19 cellular contexts compared by ENCODE assay signal in the genomic region with DNA sequence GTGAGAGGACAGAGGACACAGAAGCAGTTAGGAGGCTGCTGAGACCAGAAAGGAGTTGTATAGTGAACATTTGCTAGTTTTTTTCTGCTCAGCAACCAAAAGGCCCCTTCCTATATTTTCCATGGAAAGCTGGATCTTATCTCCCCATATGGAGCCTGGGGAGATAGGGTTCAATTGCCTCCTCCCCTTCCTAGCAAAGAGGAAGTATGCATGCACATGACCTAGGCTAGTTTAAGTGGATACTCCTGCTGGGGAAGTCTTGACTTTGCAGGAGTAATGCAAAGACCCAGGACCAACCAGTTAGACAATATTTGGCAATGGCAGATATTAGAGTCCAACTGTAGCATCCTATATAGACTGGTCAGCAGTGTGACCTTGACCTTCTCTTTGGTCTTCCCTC. TPM values are rescaled to one million over a fixed set of nuclear protein-coding genes. Genes with fewer than 3 reads are reported as not detected.
DNase-seq lines count a peak whose midpoint lies in the region; ATAC-seq and TF ChIP-seq lines count a peak whose summit lies in the region.
"Had no signal": no experiment of that assay in that cellular context is flagged by ENCODE, and none has a peak within 500 bp of the region (broad histone marks: within the 10 kb centered on the region; RNA-seq: fewer than 3 reads in every experiment).

No MANE protein-coding gene starts in this region.

- no peaks in the 10 kb centered on the region for H3K27me3 Mint-ChIP-seq in activated T-helper 17 cell treated with anti-CD3 and anti-CD28 coated beads, Interleukin-2, amount 50 U/mL, for 72 hours
- H3K27me3 Mint-ChIP-seq: CD4-positive, CD25-positive, alpha-beta regulatory T cell; natural killer cell treated with Interleukin-12 subunit alpha and Interleukin-12 subunit beta and Interleukin-15 and Interleukin-18, amount 100 ng/mL, for 72 hours had no signal

- H3K4me3 ChIP-seq in cardiac muscle cell (no peak overlapping the region), heart right ventricle (no peak overlapping the region), NB4 (ENCODE audit: low read depth, low read length) (no peak overlapping the region), upper lobe of right lung (no peak overlapping the region)
- H3K4me3 ChIP-seq: HAP-1, heart left ventricle had no signal

- H3K4me1 Mint-ChIP-seq in activated T-helper 17 cell treated with anti-CD3 and anti-CD28 coated beads, Interleukin-2, amount 50 U/mL, for 72 hours, result peaks cover 29% of the 10 kb centered on the region

- no peaks in the 10 kb centered on the region for H3K9me3 Mint-ChIP-seq in activated T-helper 17 cell treated with anti-CD3 and anti-CD28 coated beads, Interleukin-2, amount 50 U/mL, for 72 hours
- H3K9me3 Mint-ChIP-seq: CD4-positive, CD25-positive, alpha-beta regulatory T cell; mesothelial cell of epicardium; natural killer cell treated with Interleukin-12 subunit alpha and Interleukin-12 subunit beta and Interleukin-15 and Interleukin-18, amount 100 ng/mL, for 72 hours had no signal

- no peak for TF ChIP-seq CTCF in cardiac muscle cell (IDR thresholded peaks at IDR 0.05; ENCODE audit: low read depth, low read length)
- TF ChIP-seq CTCF in heart right ventricle (IDR thresholded peaks at IDR 0.05), result no peak
- TF ChIP-seq CTCF in NB4 (IDR thresholded peaks at IDR 0.05; ENCODE audit: low read depth, low read length), result no peak
- TF ChIP-seq CTCF in upper lobe of right lung (IDR thresholded peaks at IDR 0.05), result no peak

- peaks cover 13% of the 10 kb centered on the region for H3K4me1 ChIP-seq in cardiac muscle cell (ENCODE audit: low read depth)
- H3K4me1 ChIP-seq in heart right ventricle, result peaks cover 0 to 24% (median 14%) of the 10 kb centered on the region in 9 donors
- H3K4me1 ChIP-seq in upper lobe of right lung, result peaks cover 20% of the 10 kb centered on the region

- no peaks in the 10 kb centered on the region for H3K27me3 ChIP-seq in cardiac muscle cell
- no peaks in the 10 kb centered on the region for H3K27me3 ChIP-seq in heart right ventricle
- H3K27me3 ChIP-seq in upper lobe of right lung, result no peaks in the 10 kb centered on the region
- H3K27me3 ChIP-seq: heart left ventricle had no signal

- TF ChIP-seq POLR2A in NB4 (IDR thresholded peaks at IDR 0.05; ENCODE audit: extremely low read depth, insufficient read length), result no peak

- DNase-seq in cardiac muscle cell (ENCODE audit: low read depth in 1 of 2, low spot score in 1 of 2) (no peak), heart right ventricle (no peak), NB4 (ENCODE audit: low read depth) (peak; percentile 50), upper lobe of right lung (no peak), COLO829 (ENCODE audit: low spot score) (no peak)
- DNase-seq: activated CD4-positive, alpha-beta T cell treated with anti-CD3 and anti-CD28 coated beads for 1 hour; CD4-positive, CD25-positive, alpha-beta regulatory T cell; heart left ventricle; NCI-H146; NCI-H2171 treated with DMSO at 0.1 percent for 48 hours; NCI-H526 treated with DMSO at 0.1 percent for 48 hours; Right ventricle myocardium superior; T-helper 9 cell had no signal

- H3K36me3 ChIP-seq in cardiac muscle cell (no peaks in the 10 kb centered on the region), heart right ventricle (peaks cover 0 to 3% (median 0%) of the 10 kb centered on the region in 9 donors), upper lobe of right lung (no peaks in the 10 kb centered on the region)
- H3K36me3 ChIP-seq: heart left ventricle had no signal

- peaks cover 18% of the 10 kb centered on the region for H3K36me3 Mint-ChIP-seq in activated T-helper 17 cell treated with anti-CD3 and anti-CD28 coated beads, Interleukin-2, amount 50 U/mL, for 72 hours (ENCODE audit: low read depth)

- H3K27ac ChIP-seq in cardiac muscle cell (peak overlapping the region; percentile 10), heart right ventricle (no peak overlapping the region), upper lobe of right lung (no peak overlapping the region)
- H3K27ac ChIP-seq: heart left ventricle had no signal

- H3K27ac Mint-ChIP-seq in activated T-helper 17 cell treated with anti-CD3 and anti-CD28 coated beads, Interleukin-2, amount 50 U/mL, for 72 hours, result peak overlapping the region; percentile 27
- H3K27ac Mint-ChIP-seq: mesothelial cell of epicardium; natural killer cell treated with Interleukin-12 subunit alpha and Interleukin-12 subunit beta and Interleukin-15 and Interleukin-18, amount 100 ng/mL, for 72 hours had no signal

- no peak overlapping the region for H3K4me3 Mint-ChIP-seq in activated T-helper 17 cell treated with anti-CD3 and anti-CD28 coated beads, Interleukin-2, amount 50 U/mL, for 72 hours
- H3K4me3 Mint-ChIP-seq: mesothelial cell of epicardium; natural killer cell treated with Interleukin-12 subunit alpha and Interleukin-12 subunit beta and Interleukin-15 and Interleukin-18, amount 100 ng/mL, for 72 hours had no signal

- H3K9me3 ChIP-seq in cardiac muscle cell (ENCODE audit: low read depth) (no peaks in the 10 kb centered on the region), heart right ventricle (no peaks in the 10 kb centered on the region), upper lobe of right lung (no peaks in the 10 kb centered on the region)
- H3K9me3 ChIP-seq: HAP-1, heart left ventricle had no signal

- intact Hi-C loops in heart right ventricle (cut with DNase I) (no loop called here), upper lobe of right lung (cut with DNase I) (no loop called here)

- ATAC-seq in heart right ventricle (no peak), upper lobe of right lung (peak; percentile 20), GM19467 (IDR thresholded peaks at IDR 0.05; ENCODE audit: unreplicated experiment) (no peak), HG02588 (IDR thresholded peaks at IDR 0.05; ENCODE audit: unreplicated experiment) (no peak)
- ATAC-seq in activated T-helper 17 cell treated with anti-CD3 and anti-CD28 coated beads, Interleukin-2, amount 50 U/mL, for 72 hours (replicated peaks), result no peak
- ATAC-seq: heart left ventricle; natural killer cell treated with Interleukin-12 subunit alpha and Interleukin-12 subunit beta and Interleukin-15 and Interleukin-18, amount 100 ng/mL, for 72 hours had no signal

RNA-seq across cellular contexts. Expression of a gene that starts 15.1 kb away (rescaled TPM):
- total RNA-seq in cardiac muscle cell, result 59.2 and 71.4 TPM in 2 replicates
- 25.2 and 36.7 TPM in 2 replicates for polyA plus RNA-seq in cardiac muscle cell
- total RNA-seq in heart right ventricle, result 10 to 100 TPM; 31.1 to 47.5 (median 40.1) TPM
- 10 to 100 TPM; 19.4 to 27.7 TPM for polyA plus RNA-seq in heart right ventricle
- total RNA-seq in activated T-helper 17 cell treated with anti-CD3 and anti-CD28 coated beads, Interleukin-2, amount 50 U/mL, for 72 hours, result 100 to 1,000 TPM; 105 to 124 TPM
- 72.6 TPM for total RNA-seq in upper lobe of right lung

RNA-seq across cellular contexts. Expression of a gene that starts 35.9 kb away (rescaled TPM):
- total RNA-seq in cardiac muscle cell, result 28.5 and 29.7 TPM in 2 replicates
- polyA plus RNA-seq in cardiac muscle cell, result 17.8 and 28.5 TPM in 2 replicates
- 10 to 100 TPM; 14.8 to 25.8 (median 18.4) TPM for total RNA-seq in heart right ventricle
- 10 to 100 TPM in 1 of 2 donors, 1 to 10 TPM in 1; 7.1 to 11.0 TPM for polyA plus RNA-seq in heart right ventricle
- 10 to 100 TPM; 30.6 to 69.2 TPM for total RNA-seq in activated T-helper 17 cell treated with anti-CD3 and anti-CD28 coated beads, Interleukin-2, amount 50 U/mL, for 72 hours
- 36.9 TPM for total RNA-seq in upper lobe of right lung

RNA-seq across cellular contexts. Expression of a gene that starts 36.1 kb away (rescaled TPM):
- total RNA-seq in cardiac muscle cell (34.3 and 37.8 TPM in 2 replicates), heart right ventricle (100 to 1,000 TPM in 2 of 10 donors, 10 to 100 TPM in 8; 74.4 to 104 (median 94.3) TPM), upper lobe of right lung (69.4 TPM)
- polyA plus RNA-seq in cardiac muscle cell (42.3 and 45.2 TPM in 2 replicates), heart right ventricle (10 to 100 TPM; 14.9 to 33.0 TPM)
- total RNA-seq in activated T-helper 17 cell treated with anti-CD3 and anti-CD28 coated beads, Interleukin-2, amount 50 U/mL, for 72 hours, result 10 to 100 TPM; 78.5 to 81.7 TPM

RNA-seq across cellular contexts. Expression of a gene that starts 57.0 kb away (rescaled TPM):
- total RNA-seq in cardiac muscle cell, result 42.5 and 61.2 TPM in 2 replicates
- polyA plus RNA-seq in cardiac muscle cell, result 61.7 and 86.0 TPM in 2 replicates
- 10 to 100 TPM; 24.8 to 36.1 (median 30.6) TPM for total RNA-seq in heart right ventricle
- 10 to 100 TPM; 26.2 to 30.3 TPM for polyA plus RNA-seq in heart right ventricle
- 100 to 1,000 TPM; 120 to 176 TPM for total RNA-seq in activated T-helper 17 cell treated with anti-CD3 and anti-CD28 coated beads, Interleukin-2, amount 50 U/mL, for 72 hours
- total RNA-seq in upper lobe of right lung, result 48.8 TPM
